ENCODE assay signal across 15 cellular contexts in genomic region chr18:12745095-12745820, GRCh38.
"Had no signal": no experiment of that assay in that cellular context is flagged by ENCODE, and none has a peak within 500 bp of the region (broad histone marks: within the 10 kb centered on the region; RNA-seq: fewer than 3 reads in every experiment).

No MANE protein-coding gene starts in this region.

- H3K4me3 ChIP-seq: heart right ventricle, left ventricle myocardium inferior, smooth muscle cell had no signal

- DNase-seq: activated CD8-positive, alpha-beta memory T cell treated with anti-CD3 and anti-CD28 coated beads, Interleukin-2, amount 10 ng/mL, durations not matched to agents 7 days and 5 days; activated gamma-delta T cell; activated naive CD8-positive, alpha-beta T cell treated with anti-CD3 and anti-CD28 coated beads for 36 hours; activated T-cell treated with anti-CD3 and anti-CD28 coated beads, Interleukin-2, amount 50 U/mL, for 4 hours; anterior cingulate cortex; heart right ventricle; islet precursor cell; left ventricle myocardium inferior; mesenchymal stem cell; nucleus accumbens; right cardiac atrium; stimulated activated naive CD4-positive, alpha-beta T cell; T-helper 2 cell; trophoblast cell had no signal

- H3K4me2 ChIP-seq: smooth muscle cell had no signal

- H3K4me1 ChIP-seq: heart right ventricle, left ventricle myocardium inferior had no signal

- H3K27me3 ChIP-seq: heart right ventricle had no signal

- H3K27ac ChIP-seq: heart right ventricle, left ventricle myocardium inferior had no signal

- H3K36me3 ChIP-seq: heart right ventricle, left ventricle myocardium inferior had no signal

- H3K9me3 ChIP-seq: heart right ventricle, left ventricle myocardium inferior had no signal
